ENCODE assay signal across 9 cellular contexts in the genomic region with DNA sequence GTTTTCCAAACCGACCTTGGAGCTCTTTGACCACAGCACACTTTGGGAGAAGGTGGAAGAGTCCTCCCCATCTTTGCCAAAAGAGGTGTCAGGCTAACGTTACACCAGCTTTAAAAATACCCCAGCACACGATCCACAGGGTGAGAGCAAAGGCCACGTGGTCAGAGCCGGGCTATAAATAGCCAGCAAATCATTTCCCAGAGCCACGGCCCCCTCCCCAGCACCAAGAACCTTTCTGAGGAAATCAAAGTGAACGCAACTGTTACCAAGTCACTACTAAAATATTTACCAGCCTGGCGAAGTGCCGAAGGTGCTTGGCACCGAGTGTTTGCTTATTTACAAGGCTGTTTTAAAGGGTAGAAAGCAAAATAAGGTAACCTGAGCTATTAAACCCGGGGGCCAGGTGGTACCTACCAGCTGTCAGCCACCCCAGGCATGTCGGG.
A peak's percentile ranks its signal among the peaks of the same experiment; 100 is the strongest.
DNase-seq lines count a peak whose midpoint lies in the region; ATAC-seq and TF ChIP-seq lines count a peak whose summit lies in the region.
"Had no signal": no experiment of that assay in that cellular context is flagged by ENCODE, and none has a peak within 500 bp of the region (broad histone marks: within the 10 kb centered on the region; RNA-seq: fewer than 3 reads in every experiment).

No MANE protein-coding gene starts in this region.

- H4K20me1 ChIP-seq in PC-9 (ENCODE audit: insufficient read depth): no peaks in the 10 kb centered on the region

- no TSS peak for BruUV-seq in PC-9 (replicated peaks; lab: Mats Ljungman, UMichigan)

- H3K9me3 Mint-ChIP-seq in activated naive CD4-positive, alpha-beta T cell treated with anti-CD3 and anti-CD28 coated beads, Interleukin-2, amount 10 ng/mL, durations not matched to agents 7 days and 5 days: no peaks in the 10 kb centered on the region
- H3K9me3 Mint-ChIP-seq: T-cell had no signal

- H3K4me2 ChIP-seq in PC-9: peak overlapping the region; percentile 23

- no peak overlapping the region for H3K27ac Mint-ChIP-seq in activated naive CD4-positive, alpha-beta T cell treated with anti-CD3 and anti-CD28 coated beads, Interleukin-2, amount 10 ng/mL, durations not matched to agents 7 days and 5 days
- H3K27ac Mint-ChIP-seq: T-cell had no signal

- TF ChIP-seq CTCF in PC-9 (conservative IDR thresholded peaks at IDR 0.05): no peak
- no peak for TF ChIP-seq CTCF in cardiac muscle cell (IDR thresholded peaks at IDR 0.05; ENCODE audit: low read depth, low read length)
- no peak for TF ChIP-seq CTCF in suprapubic skin (IDR thresholded peaks at IDR 0.05)

- H3K27me3 Mint-ChIP-seq in activated naive CD4-positive, alpha-beta T cell treated with anti-CD3 and anti-CD28 coated beads, Interleukin-2, amount 10 ng/mL, durations not matched to agents 7 days and 5 days: peaks cover 20% of the 10 kb centered on the region

- H3K36me3 Mint-ChIP-seq in activated naive CD4-positive, alpha-beta T cell treated with anti-CD3 and anti-CD28 coated beads, Interleukin-2, amount 10 ng/mL, durations not matched to agents 7 days and 5 days: no peaks in the 10 kb centered on the region
- H3K36me3 Mint-ChIP-seq: T-cell had no signal

- CTCF ChIA-PET in PC-9 (lab: Charles Lee): no interaction called here
- CTCF ChIA-PET in activated naive CD4-positive, alpha-beta T cell treated with anti-CD3 and anti-CD28 coated beads, Interleukin-2, amount 10 ng/mL, durations not matched to agents 7 days and 5 days (lab: Charles Lee): no interaction called here

- no peak overlapping the region for H3K4me3 Mint-ChIP-seq in activated naive CD4-positive, alpha-beta T cell treated with anti-CD3 and anti-CD28 coated beads, Interleukin-2, amount 10 ng/mL, durations not matched to agents 7 days and 5 days
- H3K4me3 Mint-ChIP-seq: T-cell had no signal

- no peak for TF ChIP-seq POLR2A in suprapubic skin (IDR thresholded peaks at IDR 0.05)

- H3K79me2 ChIP-seq in PC-9 (ENCODE audit: low read depth): no peaks in the 10 kb centered on the region

- H3K9me3 ChIP-seq in PC-9 (ENCODE audit: insufficient read depth, low read depth) (no peaks in the 10 kb centered on the region), cardiac muscle cell (ENCODE audit: low read depth) (no peaks in the 10 kb centered on the region), suprapubic skin (no peaks in the 10 kb centered on the region)

- POLR2A ChIA-PET in PC-9 (lab: Charles Lee; ENCODE audit: unreplicated experiment): no interaction called here

- no peak overlapping the region for H2AFZ ChIP-seq in PC-9

- H3K27ac ChIP-seq in PC-9: no peak overlapping the region
- H3K27ac ChIP-seq in cardiac muscle cell: peak overlapping the region; percentile 99
- H3K27ac ChIP-seq in suprapubic skin: peak overlapping the region; percentile 68

- no peak for TF ChIP-seq EP300 in suprapubic skin (IDR thresholded peaks at IDR 0.05)

- H3K9me2 ChIP-seq in PC-9 (ENCODE audit: insufficient read depth): no peaks in the 10 kb centered on the region

- H3F3A ChIP-seq in PC-9 (ENCODE audit: insufficient read depth, low read depth): no peaks in the 10 kb centered on the region

- H3K4me3 ChIP-seq in PC-9 (no peak overlapping the region), cardiac muscle cell (no peak overlapping the region), suprapubic skin (no peak overlapping the region)

- ATAC-seq in GM18511 (IDR thresholded peaks at IDR 0.05; ENCODE audit: unreplicated experiment) (no peak), HG02938 (IDR thresholded peaks at IDR 0.05; ENCODE audit: unreplicated experiment) (no peak), HG03457 (IDR thresholded peaks at IDR 0.05; ENCODE audit: unreplicated experiment) (no peak)
- ATAC-seq: T-cell had no signal

- 40% methylated on average over 11 of the region's 12 CpGs for WGBS in suprapubic skin

- peak; percentile 90 for DNase-seq in HT-29 (ENCODE audit: low spot score)
- DNase-seq in PC-9: peak in 1 of 2 experiments; percentile 75
- peak; percentile 50 to 82 for DNase-seq in cardiac muscle cell (ENCODE audit: low read depth in 1 of 2, low spot score in 1 of 2)
- no peak for DNase-seq in suprapubic skin (ENCODE audit: low spot score in 2 of 2)
- DNase-seq in activated naive CD4-positive, alpha-beta T cell treated with anti-CD3 and anti-CD28 coated beads, Interleukin-2, amount 10 ng/mL, durations not matched to agents 7 days and 5 days: no peak
- DNase-seq: T-cell had no signal

- intact Hi-C loops in PC-9 (cut with micrococcal nuclease; ENCODE audit: unreplicated experiment): no loop called here

- H3K4me1 ChIP-seq in PC-9 (replicated peaks; ENCODE audit: insufficient read depth) (peaks cover 14% of the 10 kb centered on the region), cardiac muscle cell (ENCODE audit: low read depth) (peaks cover 99% of the 10 kb centered on the region), suprapubic skin (peaks cover 71% of the 10 kb centered on the region)

- H3K36me3 ChIP-seq in PC-9 (ENCODE audit: low read depth) (no peaks in the 10 kb centered on the region), cardiac muscle cell (no peaks in the 10 kb centered on the region), suprapubic skin (no peaks in the 10 kb centered on the region)

- H3K27me3 ChIP-seq in PC-9 (ENCODE audit: insufficient read depth, low read depth) (no peaks in the 10 kb centered on the region), cardiac muscle cell (no peaks in the 10 kb centered on the region), suprapubic skin (peaks cover 12% of the 10 kb centered on the region)

- H3K4me1 Mint-ChIP-seq in activated naive CD4-positive, alpha-beta T cell treated with anti-CD3 and anti-CD28 coated beads, Interleukin-2, amount 10 ng/mL, durations not matched to agents 7 days and 5 days: no peaks in the 10 kb centered on the region
- H3K4me1 Mint-ChIP-seq: T-cell had no signal

Comparison
In these comparisons a context has a peak if more than half of its experiments do, and no peak if none do; other contexts are left out.
1. DNase-seq: peak in HT-29 (single experiment) and cardiac muscle cell (2 of 2); none in suprapubic skin (0 of 2) and activated naive CD4-positive, alpha-beta T cell treated with anti-CD3 and anti-CD28 coated beads, Interleukin-2, amount 10 ng/mL, durations not matched to agents 7 days and 5 days (single experiment).